ENCODE assay signal across 18 cellular contexts in genomic region chr5:115132465-115132864, GRCh38. TPM values are rescaled to one million over a fixed set of nuclear protein-coding genes. Genes with fewer than 3 reads are reported as not detected.
DNase-seq lines count a peak whose midpoint lies in the region; ATAC-seq and TF ChIP-seq lines count a peak whose summit lies in the region.
"Had no signal": no experiment of that assay in that cellular context is flagged by ENCODE, and none has a peak within 500 bp of the region (broad histone marks: within the 10 kb centered on the region; RNA-seq: fewer than 3 reads in every experiment).

No MANE protein-coding gene starts in this region.

- no peak overlapping the region for H3K9ac ChIP-seq in SK-N-SH
- H3K9ac ChIP-seq in smooth muscle cell (ENCODE audit: low read depth), result no peak overlapping the region

- intact Hi-C loops in CD8-positive, alpha-beta T cell (cut with DNase I, micrococcal nuclease), result no loop called here

- DNase-seq in SK-N-SH, result no peak
- peak; percentile 7 for DNase-seq in NOMO-1 treated with dmso at 0.1 percent for 144 hours (lab: John Stamatoyannopoulos, UW; ENCODE audit: unreplicated experiment)
- DNase-seq in smooth muscle cell (lab: John Stamatoyannopoulos, UW; ENCODE audit: unreplicated experiment), result no peak
- DNase-seq in CD8-positive, alpha-beta T cell, result no peak
- no peak for DNase-seq in HAP-1 (ENCODE audit: low spot score in 2 of 2)
- no peak for DNase-seq in anterior cingulate cortex (lab: John Stamatoyannopoulos, UW)
- DNase-seq: activated naive CD4-positive, alpha-beta T cell treated with anti-CD3 and anti-CD28 coated beads for 36 hours; activated T-cell treated with anti-CD3 and anti-CD28 coated beads for 4 hours; DMS153; effector memory CD4-positive, alpha-beta T cell; NCI-H1105; NCI-H510A treated with DMSO at 0.1 percent for 48 hours; nucleus accumbens; testis had no signal

- H3K79me2 ChIP-seq in SK-N-SH (ENCODE audit: insufficient read depth) (no peaks in the 10 kb centered on the region), smooth muscle cell (ENCODE audit: low read depth) (no peaks in the 10 kb centered on the region)

- peak overlapping the region; percentile 25; the same call in 1 of the 2 replicates for H2AFZ ChIP-seq in SK-N-SH (ENCODE audit: low read depth)
- peak overlapping the region; percentile 80 for H2AFZ ChIP-seq in smooth muscle cell (ENCODE audit: low read depth)

- H3K27ac ChIP-seq in SK-N-SH (ENCODE audit: low read depth in 2 of 2, low read length in 1 of 2) (no peak overlapping the region), smooth muscle cell (ENCODE audit: low read depth) (no peak overlapping the region)
- no peak overlapping the region for H3K27ac ChIP-seq in CD8-positive, alpha-beta T cell (ENCODE audit: low read depth, low read length)
- H3K27ac ChIP-seq: ascending aorta, testis had no signal

- no peak for TF ChIP-seq EP300 in SK-N-SH (IDR thresholded peaks at IDR 0.05; ENCODE audit: borderline replicate concordance in 1 of 2, low read depth in 1 of 2, low read length in 1 of 2)

- TF ChIP-seq CTCF in SK-N-SH (IDR thresholded peaks at IDR 0.05) (no peak), smooth muscle cell (IDR thresholded peaks at IDR 0.05; ENCODE audit: borderline replicate concordance, insufficient read depth, poor library complexity, severe bottlenecking) (no peak)
- no peak for TF ChIP-seq CTCF in CD8-positive, alpha-beta T cell (IDR thresholded peaks at IDR 0.05)

- H3K27ac Mint-ChIP-seq in CD8-positive, alpha-beta T cell, result no peak overlapping the region
- H3K27ac Mint-ChIP-seq: activated naive CD4-positive, alpha-beta T cell treated with anti-CD3 and anti-CD28 coated beads for 36 hours; CD14-positive monocyte had no signal

- H4K20me1 ChIP-seq in SK-N-SH (ENCODE audit: insufficient read depth) (no peaks in the 10 kb centered on the region), smooth muscle cell (ENCODE audit: low read depth) (no peaks in the 10 kb centered on the region)

- H3K9me3 Mint-ChIP-seq in CD8-positive, alpha-beta T cell, result no peaks in the 10 kb centered on the region
- H3K9me3 Mint-ChIP-seq: activated naive CD4-positive, alpha-beta T cell treated with anti-CD3 and anti-CD28 coated beads for 36 hours had no signal

- no peak for ATAC-seq in SK-N-SH treated with all-trans-retinoic acid at 6 μM for 48 hours
- peak; percentile 46 for ATAC-seq in HG02885 (IDR thresholded peaks at IDR 0.05; ENCODE audit: poor library complexity, unreplicated experiment)
- ATAC-seq in CD8-positive, alpha-beta T cell, result no peak

- no peak overlapping the region for H3K4me3 Mint-ChIP-seq in CD8-positive, alpha-beta T cell
- H3K4me3 Mint-ChIP-seq: activated naive CD4-positive, alpha-beta T cell treated with anti-CD3 and anti-CD28 coated beads for 36 hours had no signal

- H3K36me3 ChIP-seq in SK-N-SH (replicated peaks in 1 of 2; ENCODE audit: control insufficient read depth in 1 of 2, insufficient read depth in 2 of 2, low read length in 1 of 2), result no peaks in the 10 kb centered on the region
- H3K36me3 ChIP-seq in smooth muscle cell (ENCODE audit: low read depth), result no peaks in the 10 kb centered on the region
- H3K36me3 ChIP-seq in CD8-positive, alpha-beta T cell (ENCODE audit: insufficient read depth, low read length), result no peaks in the 10 kb centered on the region
- H3K36me3 ChIP-seq in HAP-1 (replicated peaks), result no peaks in the 10 kb centered on the region
- H3K36me3 ChIP-seq: ascending aorta had no signal

- H3F3A ChIP-seq in SK-N-SH (replicated peaks; ENCODE audit: insufficient read depth), result no peaks in the 10 kb centered on the region
- H3F3A ChIP-seq in smooth muscle cell (ENCODE audit: low read depth), result no peaks in the 10 kb centered on the region

- CTCF ChIA-PET in SK-N-SH (lab: Yijun Ruan, JAX), result interaction anchor here (0.7 to 0.9 kb wide), 2 partner anchors 18 to 34 kb away, joined by 3 to 4 read pairs; no protein-coding TSS in a partner anchor
- CTCF ChIA-PET in CD8-positive, alpha-beta T cell (lab: Charles Lee), result no interaction called here

- no peaks in the 10 kb centered on the region for H3K9me2 ChIP-seq in SK-N-SH

- H3K9me3 ChIP-seq in SK-N-SH (no peaks in the 10 kb centered on the region), smooth muscle cell (replicated peaks; ENCODE audit: low read depth) (no peaks in the 10 kb centered on the region), HAP-1 (no peaks in the 10 kb centered on the region)
- no peaks in the 10 kb centered on the region for H3K9me3 ChIP-seq in CD8-positive, alpha-beta T cell (ENCODE audit: low read length)
- H3K9me3 ChIP-seq: ascending aorta, testis had no signal

- no peaks in the 10 kb centered on the region for H3K4me1 Mint-ChIP-seq in CD8-positive, alpha-beta T cell (ENCODE audit: low read depth)

- TF ChIP-seq RAD21 in SK-N-SH (IDR thresholded peaks at IDR 0.05; ENCODE audit: low read length), result no peak

- in situ Hi-C loops in HAP-1 (cut with MboI; ENCODE audit: low sequenced_read_pairs), result no loop called here

- POLR2A ChIA-PET in SK-N-SH (lab: Yijun Ruan, JAX), result interaction anchor here (0.6 kb wide), 1 partner anchor 17 kb away, joined by 3 read pairs; no protein-coding TSS in a partner anchor
- POLR2A ChIA-PET in CD8-positive, alpha-beta T cell (lab: Charles Lee), result no interaction called here

- H3K36me3 Mint-ChIP-seq in CD8-positive, alpha-beta T cell, result no peaks in the 10 kb centered on the region

- H3K27me3 ChIP-seq in SK-N-SH (ENCODE audit: insufficient read depth) (no peaks in the 10 kb centered on the region), smooth muscle cell (ENCODE audit: low read depth) (no peaks in the 10 kb centered on the region), HAP-1 (ENCODE audit: low read depth) (no peaks in the 10 kb centered on the region)
- H3K27me3 ChIP-seq in CD8-positive, alpha-beta T cell (ENCODE audit: insufficient read depth, low read length), result no peaks in the 10 kb centered on the region
- H3K27me3 ChIP-seq: ascending aorta, testis had no signal

- WGBS in SK-N-SH (ENCODE audit: low lambda C conversion rate), result 39% methylated on average over 2 of the region's 2 CpGs
- 43% methylated on average over 2 of the region's 2 CpGs for WGBS in smooth muscle cell (ENCODE audit: low lambda C conversion rate)

- no peaks in the 10 kb centered on the region for H3K4me1 ChIP-seq in SK-N-SH (ENCODE audit: control insufficient read depth in 1 of 2, insufficient read depth in 2 of 2, low read depth in 1 of 2, low read length in 1 of 2)
- no peaks in the 10 kb centered on the region for H3K4me1 ChIP-seq in smooth muscle cell (ENCODE audit: low read depth)
- no peaks in the 10 kb centered on the region for H3K4me1 ChIP-seq in CD8-positive, alpha-beta T cell (ENCODE audit: insufficient read depth, low read length)
- H3K4me1 ChIP-seq in HAP-1, result no peaks in the 10 kb centered on the region
- H3K4me1 ChIP-seq: ascending aorta, testis had no signal

- H3K4me3 ChIP-seq in SK-N-SH (ENCODE audit: low read depth in 2 of 2, low read length in 1 of 2) (no peak overlapping the region), smooth muscle cell (no peak overlapping the region), HAP-1 (no peak overlapping the region)
- no peak overlapping the region for H3K4me3 ChIP-seq in CD8-positive, alpha-beta T cell (ENCODE audit: low read depth, low read length)
- H3K4me3 ChIP-seq: ascending aorta, testis had no signal

- H3K27me3 Mint-ChIP-seq in CD8-positive, alpha-beta T cell (ENCODE audit: low read depth), result peaks cover 26% of the 10 kb centered on the region

- H3K4me2 ChIP-seq in SK-N-SH (no peak overlapping the region), smooth muscle cell (peak overlapping the region; percentile 62)

TF ChIP-seq in SK-N-SH, 30 proteins besides CTCF, POLR2A, EP300 and RAD21 (continues in another document):
- TF ChIP-seq RCOR1 (IDR thresholded peaks at IDR 0.05; ENCODE audit: low read length) (no peak), USF2 (IDR thresholded peaks at IDR 0.05; ENCODE audit: borderline replicate concordance, low read depth, low read length) (no peak), NFIC (IDR thresholded peaks at IDR 0.05; ENCODE audit: borderline replicate concordance) (no peak), TCF12 (IDR thresholded peaks at IDR 0.05) (no peak), SIN3A (IDR thresholded peaks at IDR 0.05; ENCODE audit: borderline replicate concordance, low read depth, low read length) (no peak)

TF ChIP-seq in SK-N-SH treated with all-trans-retinoic acid at 6 μM for 48 hours, 23 proteins besides CTCF, POLR2A, EP300 and RAD21 (continues in another document):
- TF ChIP-seq BACH2 (CRISPR knock-in tag; IDR thresholded peaks at IDR 0.05; ENCODE audit: borderline replicate concordance), result no peak
- no peak for TF ChIP-seq TSHZ2 (CRISPR knock-in tag; IDR thresholded peaks at IDR 0.05)
- no peak for TF ChIP-seq OSR1 (CRISPR knock-in tag; IDR thresholded peaks at IDR 0.05)
- TF ChIP-seq ZFP30 (CRISPR knock-in tag; IDR thresholded peaks at IDR 0.05), result no peak
- TF ChIP-seq TCF4 (CRISPR knock-in tag; IDR thresholded peaks at IDR 0.05; ENCODE audit: borderline replicate concordance), result no peak
- TF ChIP-seq SNAI2 (CRISPR knock-in tag; IDR thresholded peaks at IDR 0.05), result no peak
- no peak for TF ChIP-seq ARNTL (CRISPR knock-in tag; IDR thresholded peaks at IDR 0.05; ENCODE audit: borderline replicate concordance, low read depth)

RNA-seq across cellular contexts. Expression of gene TRIM36, which starts 37.2 kb away (rescaled TPM):
- 0.16 and 0.42 TPM in 2 replicates for polyA plus RNA-seq in SK-N-SH (2012; rRNA removed)
- polyA plus RNA-seq in SK-N-SH (2012; cell fraction: cytosol; rRNA removed), result 0.12 and 0.34 TPM in 2 replicates
- polyA plus RNA-seq in SK-N-SH (2012; cell fraction: nucleus; rRNA removed), result 0.19 and 0.20 TPM in 2 replicates
- total RNA-seq in smooth muscle cell, result 0.40 and 2.1 TPM in 2 replicates
- polyA plus RNA-seq in smooth muscle cell, result 0.86 and 2.2 TPM in 2 replicates
- total RNA-seq in CD8-positive, alpha-beta T cell, result not detected
